In genomic region chr5:140176028-140176382, GRCh38 we compare ENCODE assay signal across 1 cellular context.
TF ChIP-seq lines count a peak whose summit lies in the region.

No MANE protein-coding gene starts in this region.

TF ChIP-seq in K562, 482 proteins besides CTCF, POLR2A, EP300 and RAD21 (continued from another document and continues in another):
- TF ChIP-seq FOXM1 (IDR thresholded peaks at IDR 0.05; ENCODE audit: low read depth) (no peak), FOXM1 (CRISPR knock-in tag; IDR thresholded peaks at IDR 0.05; ENCODE audit: low read depth) (no peak), ATF7 (IDR thresholded peaks at IDR 0.05) (no peak), CREB5 (CRISPR knock-in tag; IDR thresholded peaks at IDR 0.05) (no peak), NFRKB (IDR thresholded peaks at IDR 0.05; ENCODE audit: low read depth) (0 out of 2 replicates have a peak, but pooled peaks have one; percentile 14), MXD1 (CRISPR knock-in tag; IDR thresholded peaks at IDR 0.05; ENCODE audit: borderline replicate concordance, poor library complexity, severe bottlenecking) (no peak), ZNF263 (CRISPR knock-in tag; IDR thresholded peaks at IDR 0.05; ENCODE audit: borderline replicate concordance) (no peak), EZH2 (IDR thresholded peaks at IDR 0.05; ENCODE audit: borderline replicate concordance, low read depth, low read length) (no peak), PCBP1 (IDR thresholded peaks at IDR 0.05; ENCODE audit: low read depth, low read length, poor library complexity, severe bottlenecking) (no peak), POLR2B (IDR thresholded peaks at IDR 0.05; ENCODE audit: low read depth, partially characterized antibody) (no peak), PBX2 (CRISPR knock-in tag; IDR thresholded peaks at IDR 0.05; ENCODE audit: low read depth) (no peak), PBX2 (tag; conservative IDR thresholded peaks at IDR 0.05; ENCODE audit: low read depth) (no peak), NR3C1 (CRISPR knock-in tag; IDR thresholded peaks at IDR 0.05) (no peak), TRIM24 (IDR thresholded peaks at IDR 0.05) (no peak), ZBTB5 (IDR thresholded peaks at IDR 0.05) (no peak), PHF21A (IDR thresholded peaks at IDR 0.05; ENCODE audit: borderline replicate concordance, low read depth) (no peak), TGIF2 (CRISPR knock-in tag; IDR thresholded peaks at IDR 0.05) (no peak), SAP30 (IDR thresholded peaks at IDR 0.05; ENCODE audit: borderline replicate concordance, insufficient read depth, low read depth, low read length, poor library complexity, severe bottlenecking) (no peak), DLX4 (CRISPR knock-in tag; IDR thresholded peaks at IDR 0.05) (no peak), MBD1 (CRISPR knock-in tag; IDR thresholded peaks at IDR 0.05) (no peak), RBBP5 (IDR thresholded peaks at IDR 0.05; ENCODE audit: borderline replicate concordance, insufficient read depth, low read length, poor library complexity, severe bottlenecking) (no peak), ZZZ3 (IDR thresholded peaks at IDR 0.05) (no peak), NCOA1 (IDR thresholded peaks at IDR 0.05; ENCODE audit: low read depth) (0 out of 2 replicates have a peak, but pooled peaks have one; percentile 51), RNF219 (CRISPR knock-in tag; IDR thresholded peaks at IDR 0.05) (no peak), RAD51 (IDR thresholded peaks at IDR 0.05; ENCODE audit: borderline replicate concordance, low read depth) (no peak), NCOA6 (IDR thresholded peaks at IDR 0.05) (no peak), CHD1 (IDR thresholded peaks at IDR 0.05; ENCODE audit: low read length) (peak; percentile 3), SMC3 (conservative IDR thresholded peaks at IDR 0.05; ENCODE audit: insufficient read depth, low read depth, low read length) (no peak), ZNF354B (CRISPR knock-in tag; IDR thresholded peaks at IDR 0.05) (no peak), ZNF347 (CRISPR knock-in tag; IDR thresholded peaks at IDR 0.05; ENCODE audit: low read depth) (no peak), ERF (CRISPR knock-in tag; IDR thresholded peaks at IDR 0.05) (no peak), CHD4 (IDR thresholded peaks at IDR 0.05; ENCODE audit: insufficient read depth, insufficient replicate concordance, low read depth, low read length, poor library complexity, severe bottlenecking) (no peak), DEAF1 (CRISPR knock-in tag; IDR thresholded peaks at IDR 0.05) (no peak), EP400 (IDR thresholded peaks at IDR 0.05) (peak; percentile 33; the same call in 1 of the 2 replicates), BRD4 (IDR thresholded peaks at IDR 0.05) (no peak), ZKSCAN1 (IDR thresholded peaks at IDR 0.05; ENCODE audit: low read depth, low read length) (no peak), ZNF143 (CRISPR knock-in tag; IDR thresholded peaks at IDR 0.05) (no peak), KHSRP (IDR thresholded peaks at IDR 0.05) (0 out of 2 replicates have a peak, but pooled peaks have one; percentile 24), MAFG (tag; conservative IDR thresholded peaks at IDR 0.05) (no peak), SUPT5H (IDR thresholded peaks at IDR 0.05) (peak; percentile 36; the same call in 1 of the 2 replicates), NCOR1 (IDR thresholded peaks at IDR 0.05) (no peak), CHD2 (IDR thresholded peaks at IDR 0.05; ENCODE audit: low read depth, low read length) (no peak), ZBTB11 (CRISPR knock-in tag; IDR thresholded peaks at IDR 0.05) (peak in 1 of 3 experiments; percentile 73; a peak in 2 of 6 replicates), SPI1 (IDR thresholded peaks at IDR 0.05; ENCODE audit: borderline replicate concordance, low read depth, low read length) (peak; percentile 46; the same call in 1 of the 2 replicates), NELFE (IDR thresholded peaks at IDR 0.05; ENCODE audit: insufficient read depth, insufficient read length) (no peak), RBM14 (IDR thresholded peaks at IDR 0.05; ENCODE audit: borderline replicate concordance, insufficient read depth, low read depth, low read length) (no peak), ZNF583 (CRISPR knock-in tag; IDR thresholded peaks at IDR 0.05) (no peak), SMARCA5 (IDR thresholded peaks at IDR 0.05) (0 out of 2 replicates have a peak, but pooled peaks have one; percentile 9)
